In genomic region chr21:45386728-45387371, GRCh38 we compare ENCODE assay signal across 8 cellular contexts. TPM values are rescaled to one million over a fixed set of nuclear protein-coding genes. Genes with fewer than 3 reads are reported as not detected.
DNase-seq lines count a peak whose midpoint lies in the region; ATAC-seq and TF ChIP-seq lines count a peak whose summit lies in the region.

No MANE protein-coding gene starts in this region.

- H3K27me3 ChIP-seq in right cardiac atrium (ENCODE audit: control insufficient read depth, insufficient read depth) (no peaks in the 10 kb centered on the region), stomach (peaks cover 0 to 84% (median 4%) of the 10 kb centered on the region in 3 donors)

- H3K9me3 ChIP-seq in right cardiac atrium (ENCODE audit: control insufficient read depth, low read length) (no peaks in the 10 kb centered on the region), stomach (no peaks in the 10 kb centered on the region)

- H3K4me1 ChIP-seq in right cardiac atrium (ENCODE audit: control insufficient read depth, insufficient read depth, low read length) (no peaks in the 10 kb centered on the region), stomach (peaks cover 0 to 14% (median 5%) of the 10 kb centered on the region in 4 donors)

- intact Hi-C loops in right cardiac atrium (cut with DNase I) (loop anchor here in 2 of 4 donors (5.0 to 10.0 kb wide), 2 partner anchors 48 to 50 kb away; no protein-coding TSS in a partner anchor), stomach (cut with DNase I; ENCODE audit: low total_unique reads) (no loop called here)

- peak; percentile 93 for DNase-seq in HCEC 1CT
- DNase-seq in amniotic stem cell (lab: John Stamatoyannopoulos, UW): peak; percentile 70
- DNase-seq in right cardiac atrium: peak; percentile 52 to 82 (median 78)
- no peak for DNase-seq in stomach
- DNase-seq in hippocampal formation (lab: John Stamatoyannopoulos, UW): no peak
- DNase-seq in NCI-H187 treated with DMSO at 0.1 percent for 48 hours (lab: John Stamatoyannopoulos, UW): no peak

- TF ChIP-seq EP300 in stomach (IDR thresholded peaks at IDR 0.05): no peak

- TF ChIP-seq POLR2A in stomach (IDR thresholded peaks at IDR 0.05): no peak

- H3K36me3 ChIP-seq in stomach: no peaks in the 10 kb centered on the region

- ATAC-seq in right cardiac atrium (peak; percentile 58 to 66), HG02610 (IDR thresholded peaks at IDR 0.05; ENCODE audit: unreplicated experiment) (no peak), GM21786 (IDR thresholded peaks at IDR 0.05; ENCODE audit: unreplicated experiment) (no peak)

- TF ChIP-seq CTCF in stomach (IDR thresholded peaks at IDR 0.05): no peak

- H3K4me3 ChIP-seq in right cardiac atrium (ENCODE audit: low read length) (no peak overlapping the region), stomach (no peak overlapping the region)

- 30% methylated on average over 20 of the region's 20 CpGs for WGBS in right cardiac atrium
- WGBS in stomach, 5 donors: 49 to 64% (median 57%) methylated on average over 17 to 20 of the region's 20 CpGs

- H3K27ac ChIP-seq in right cardiac atrium (ENCODE audit: low read length): no peak overlapping the region
- H3K27ac ChIP-seq in stomach: peak overlapping the region; percentile 3 to 57 (median 44)

RNA-seq across cellular contexts. Expression of gene COL18A1, which starts 18.1 kb away (rescaled TPM):
- total RNA-seq in right cardiac atrium (100 to 1,000 TPM in 1 of 4 donors, 10 to 100 TPM in 3; 63.5 to 134 (median 84.6) TPM), stomach (100 to 1,000 TPM in 1 of 5 donors, 10 to 100 TPM in 4; 19.8 to 212 (median 34.9) TPM)
- polyA plus RNA-seq in right cardiac atrium (52.3 TPM), stomach (10 to 100 TPM; 20.0 to 34.3 (median 20.7) TPM)

Comparison
In these comparisons a context has a peak if more than half of its experiments do, and no peak if none do; other contexts are left out.
1. DNase-seq: peak in HCEC 1CT (single experiment), amniotic stem cell (single experiment) and right cardiac atrium (3 of 3); none in stomach (single experiment), hippocampal formation (0 of 2) and NCI-H187 treated with DMSO at 0.1 percent for 48 hours (single experiment).
2. ATAC-seq: peak in right cardiac atrium (2 of 2); none in HG02610 (single experiment) and GM21786 (single experiment).